ENCODE assay signal across 1 cellular context in genomic region chr13:49792550-49793324, GRCh38.
A peak's percentile ranks its signal among the peaks of the same experiment; 100 is the strongest.
TF ChIP-seq lines count a peak whose summit lies in the region.

Gene KPNA3, minus strand, starts transcription at chr13:49792682. Its CDS starts 176 bp downstream, at chr13:49792506.

TF ChIP-seq in K562, 482 proteins besides CTCF, POLR2A, EP300 and RAD21 (continued from another document and continues in another):
- TF ChIP-seq NR0B1 (IDR thresholded peaks at IDR 0.05; ENCODE audit: partially characterized antibody) = no peak
- TF ChIP-seq RNF2 (IDR thresholded peaks at IDR 0.05) = 0 out of 2 replicates have a peak, but pooled peaks have one; percentile 29
- TF ChIP-seq SRF (CRISPR knock-in tag; IDR thresholded peaks at IDR 0.05) = peak in 1 of 2 experiments; percentile 49; a peak in 1 of 4 replicates
- TF ChIP-seq FOXK2 (conservative IDR thresholded peaks at IDR 0.05 in 1 of 2, IDR thresholded peaks at IDR 0.05 in 1 of 2; ENCODE audit: low read depth in 2 of 2) = peak in 1 of 2 experiments; percentile 56; a peak in 2 of 4 replicates
- TF ChIP-seq NELFE (IDR thresholded peaks at IDR 0.05; ENCODE audit: insufficient read depth, insufficient read length) = no peak
- no peak for TF ChIP-seq PURB (CRISPR knock-in tag; IDR thresholded peaks at IDR 0.05; ENCODE audit: low read depth)
- no peak for TF ChIP-seq HMG20B (CRISPR knock-in tag; IDR thresholded peaks at IDR 0.05)
- TF ChIP-seq HDAC8 (tag; IDR thresholded peaks at IDR 0.05) = peak; percentile 64; the same call in 1 of the 2 replicates
- TF ChIP-seq CCNT2 (IDR thresholded peaks at IDR 0.05; ENCODE audit: borderline replicate concordance, extremely low read depth, insufficient read length, low read depth, low read length) = peak; percentile 65
- TF ChIP-seq RBBP5 (IDR thresholded peaks at IDR 0.05; ENCODE audit: borderline replicate concordance, insufficient read depth, low read length, poor library complexity, severe bottlenecking) = peak; percentile 17
- peak; percentile 15; the same call in 1 of the 2 replicates for TF ChIP-seq RB1 (IDR thresholded peaks at IDR 0.05; ENCODE audit: low read depth)
- TF ChIP-seq ZNF780A (CRISPR knock-in tag; IDR thresholded peaks at IDR 0.05) = no peak
- peak; percentile 88 for TF ChIP-seq CTBP1 (IDR thresholded peaks at IDR 0.05; ENCODE audit: borderline replicate concordance)
- TF ChIP-seq CHD2 (IDR thresholded peaks at IDR 0.05; ENCODE audit: low read depth, low read length) = no peak
- TF ChIP-seq PCBP2 (IDR thresholded peaks at IDR 0.05; ENCODE audit: low read depth, low read length, poor library complexity, severe bottlenecking) = peak; percentile 7
- 0 out of 2 replicates have a peak, but pooled peaks have one; percentile 32 for TF ChIP-seq ZNF444 (CRISPR knock-in tag; IDR thresholded peaks at IDR 0.05)
- TF ChIP-seq MAX (CRISPR knock-in tag; IDR thresholded peaks at IDR 0.05) = peak; percentile 76
- TF ChIP-seq, protein P1, sequence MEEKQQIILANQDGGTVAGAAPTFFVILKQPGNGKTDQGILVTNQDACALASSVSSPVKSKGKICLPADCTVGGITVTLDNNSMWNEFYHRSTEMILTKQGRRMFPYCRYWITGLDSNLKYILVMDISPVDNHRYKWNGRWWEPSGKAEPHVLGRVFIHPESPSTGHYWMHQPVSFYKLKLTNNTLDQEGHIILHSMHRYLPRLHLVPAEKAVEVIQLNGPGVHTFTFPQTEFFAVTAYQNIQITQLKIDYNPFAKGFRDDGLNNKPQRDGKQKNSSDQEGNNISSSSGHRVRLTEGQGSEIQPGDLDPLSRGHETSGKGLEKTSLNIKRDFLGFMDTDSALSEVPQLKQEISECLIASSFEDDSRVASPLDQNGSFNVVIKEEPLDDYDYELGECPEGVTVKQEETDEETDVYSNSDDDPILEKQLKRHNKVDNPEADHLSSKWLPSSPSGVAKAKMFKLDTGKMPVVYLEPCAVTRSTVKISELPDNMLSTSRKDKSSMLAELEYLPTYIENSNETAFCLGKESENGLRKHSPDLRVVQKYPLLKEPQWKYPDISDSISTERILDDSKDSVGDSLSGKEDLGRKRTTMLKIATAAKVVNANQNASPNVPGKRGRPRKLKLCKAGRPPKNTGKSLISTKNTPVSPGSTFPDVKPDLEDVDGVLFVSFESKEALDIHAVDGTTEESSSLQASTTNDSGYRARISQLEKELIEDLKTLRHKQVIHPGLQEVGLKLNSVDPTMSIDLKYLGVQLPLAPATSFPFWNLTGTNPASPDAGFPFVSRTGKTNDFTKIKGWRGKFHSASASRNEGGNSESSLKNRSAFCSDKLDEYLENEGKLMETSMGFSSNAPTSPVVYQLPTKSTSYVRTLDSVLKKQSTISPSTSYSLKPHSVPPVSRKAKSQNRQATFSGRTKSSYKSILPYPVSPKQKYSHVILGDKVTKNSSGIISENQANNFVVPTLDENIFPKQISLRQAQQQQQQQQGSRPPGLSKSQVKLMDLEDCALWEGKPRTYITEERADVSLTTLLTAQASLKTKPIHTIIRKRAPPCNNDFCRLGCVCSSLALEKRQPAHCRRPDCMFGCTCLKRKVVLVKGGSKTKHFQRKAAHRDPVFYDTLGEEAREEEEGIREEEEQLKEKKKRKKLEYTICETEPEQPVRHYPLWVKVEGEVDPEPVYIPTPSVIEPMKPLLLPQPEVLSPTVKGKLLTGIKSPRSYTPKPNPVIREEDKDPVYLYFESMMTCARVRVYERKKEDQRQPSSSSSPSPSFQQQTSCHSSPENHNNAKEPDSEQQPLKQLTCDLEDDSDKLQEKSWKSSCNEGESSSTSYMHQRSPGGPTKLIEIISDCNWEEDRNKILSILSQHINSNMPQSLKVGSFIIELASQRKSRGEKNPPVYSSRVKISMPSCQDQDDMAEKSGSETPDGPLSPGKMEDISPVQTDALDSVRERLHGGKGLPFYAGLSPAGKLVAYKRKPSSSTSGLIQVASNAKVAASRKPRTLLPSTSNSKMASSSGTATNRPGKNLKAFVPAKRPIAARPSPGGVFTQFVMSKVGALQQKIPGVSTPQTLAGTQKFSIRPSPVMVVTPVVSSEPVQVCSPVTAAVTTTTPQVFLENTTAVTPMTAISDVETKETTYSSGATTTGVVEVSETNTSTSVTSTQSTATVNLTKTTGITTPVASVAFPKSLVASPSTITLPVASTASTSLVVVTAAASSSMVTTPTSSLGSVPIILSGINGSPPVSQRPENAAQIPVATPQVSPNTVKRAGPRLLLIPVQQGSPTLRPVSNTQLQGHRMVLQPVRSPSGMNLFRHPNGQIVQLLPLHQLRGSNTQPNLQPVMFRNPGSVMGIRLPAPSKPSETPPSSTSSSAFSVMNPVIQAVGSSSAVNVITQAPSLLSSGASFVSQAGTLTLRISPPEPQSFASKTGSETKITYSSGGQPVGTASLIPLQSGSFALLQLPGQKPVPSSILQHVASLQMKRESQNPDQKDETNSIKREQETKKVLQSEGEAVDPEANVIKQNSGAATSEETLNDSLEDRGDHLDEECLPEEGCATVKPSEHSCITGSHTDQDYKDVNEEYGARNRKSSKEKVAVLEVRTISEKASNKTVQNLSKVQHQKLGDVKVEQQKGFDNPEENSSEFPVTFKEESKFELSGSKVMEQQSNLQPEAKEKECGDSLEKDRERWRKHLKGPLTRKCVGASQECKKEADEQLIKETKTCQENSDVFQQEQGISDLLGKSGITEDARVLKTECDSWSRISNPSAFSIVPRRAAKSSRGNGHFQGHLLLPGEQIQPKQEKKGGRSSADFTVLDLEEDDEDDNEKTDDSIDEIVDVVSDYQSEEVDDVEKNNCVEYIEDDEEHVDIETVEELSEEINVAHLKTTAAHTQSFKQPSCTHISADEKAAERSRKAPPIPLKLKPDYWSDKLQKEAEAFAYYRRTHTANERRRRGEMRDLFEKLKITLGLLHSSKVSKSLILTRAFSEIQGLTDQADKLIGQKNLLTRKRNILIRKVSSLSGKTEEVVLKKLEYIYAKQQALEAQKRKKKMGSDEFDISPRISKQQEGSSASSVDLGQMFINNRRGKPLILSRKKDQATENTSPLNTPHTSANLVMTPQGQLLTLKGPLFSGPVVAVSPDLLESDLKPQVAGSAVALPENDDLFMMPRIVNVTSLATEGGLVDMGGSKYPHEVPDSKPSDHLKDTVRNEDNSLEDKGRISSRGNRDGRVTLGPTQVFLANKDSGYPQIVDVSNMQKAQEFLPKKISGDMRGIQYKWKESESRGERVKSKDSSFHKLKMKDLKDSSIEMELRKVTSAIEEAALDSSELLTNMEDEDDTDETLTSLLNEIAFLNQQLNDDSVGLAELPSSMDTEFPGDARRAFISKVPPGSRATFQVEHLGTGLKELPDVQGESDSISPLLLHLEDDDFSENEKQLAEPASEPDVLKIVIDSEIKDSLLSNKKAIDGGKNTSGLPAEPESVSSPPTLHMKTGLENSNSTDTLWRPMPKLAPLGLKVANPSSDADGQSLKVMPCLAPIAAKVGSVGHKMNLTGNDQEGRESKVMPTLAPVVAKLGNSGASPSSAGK (IDR thresholded peaks at IDR 0.05) = peak; percentile 86
- no peak for TF ChIP-seq ZNF592 (IDR thresholded peaks at IDR 0.05)
- TF ChIP-seq, protein P2, sequence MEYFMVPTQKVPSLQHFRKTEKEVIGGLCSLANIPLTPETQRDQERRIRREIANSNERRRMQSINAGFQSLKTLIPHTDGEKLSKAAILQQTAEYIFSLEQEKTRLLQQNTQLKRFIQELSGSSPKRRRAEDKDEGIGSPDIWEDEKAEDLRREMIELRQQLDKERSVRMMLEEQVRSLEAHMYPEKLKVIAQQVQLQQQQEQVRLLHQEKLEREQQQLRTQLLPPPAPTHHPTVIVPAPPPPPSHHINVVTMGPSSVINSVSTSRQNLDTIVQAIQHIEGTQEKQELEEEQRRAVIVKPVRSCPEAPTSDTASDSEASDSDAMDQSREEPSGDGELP (CRISPR knock-in tag; IDR thresholded peaks at IDR 0.05; ENCODE audit: borderline replicate concordance) = peak; percentile 72
- peak; percentile 21 to 41; a peak in 2 of 4 replicates for TF ChIP-seq SIX5 (IDR thresholded peaks at IDR 0.05; ENCODE audit: borderline replicate concordance in 1 of 2, insufficient read depth in 1 of 2, low read depth in 1 of 2, low read length in 2 of 2)
- peak; percentile 76 for TF ChIP-seq ZNF143 (CRISPR knock-in tag; IDR thresholded peaks at IDR 0.05)
- TF ChIP-seq, protein P3, sequence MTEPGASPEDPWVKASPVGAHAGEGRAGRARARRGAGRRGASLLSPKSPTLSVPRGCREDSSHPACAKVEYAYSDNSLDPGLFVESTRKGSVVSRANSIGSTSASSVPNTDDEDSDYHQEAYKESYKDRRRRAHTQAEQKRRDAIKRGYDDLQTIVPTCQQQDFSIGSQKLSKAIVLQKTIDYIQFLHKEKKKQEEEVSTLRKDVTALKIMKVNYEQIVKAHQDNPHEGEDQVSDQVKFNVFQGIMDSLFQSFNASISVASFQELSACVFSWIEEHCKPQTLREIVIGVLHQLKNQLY (CRISPR knock-in tag; conservative IDR thresholded peaks at IDR 0.05) = no peak
- TF ChIP-seq, protein P4, sequence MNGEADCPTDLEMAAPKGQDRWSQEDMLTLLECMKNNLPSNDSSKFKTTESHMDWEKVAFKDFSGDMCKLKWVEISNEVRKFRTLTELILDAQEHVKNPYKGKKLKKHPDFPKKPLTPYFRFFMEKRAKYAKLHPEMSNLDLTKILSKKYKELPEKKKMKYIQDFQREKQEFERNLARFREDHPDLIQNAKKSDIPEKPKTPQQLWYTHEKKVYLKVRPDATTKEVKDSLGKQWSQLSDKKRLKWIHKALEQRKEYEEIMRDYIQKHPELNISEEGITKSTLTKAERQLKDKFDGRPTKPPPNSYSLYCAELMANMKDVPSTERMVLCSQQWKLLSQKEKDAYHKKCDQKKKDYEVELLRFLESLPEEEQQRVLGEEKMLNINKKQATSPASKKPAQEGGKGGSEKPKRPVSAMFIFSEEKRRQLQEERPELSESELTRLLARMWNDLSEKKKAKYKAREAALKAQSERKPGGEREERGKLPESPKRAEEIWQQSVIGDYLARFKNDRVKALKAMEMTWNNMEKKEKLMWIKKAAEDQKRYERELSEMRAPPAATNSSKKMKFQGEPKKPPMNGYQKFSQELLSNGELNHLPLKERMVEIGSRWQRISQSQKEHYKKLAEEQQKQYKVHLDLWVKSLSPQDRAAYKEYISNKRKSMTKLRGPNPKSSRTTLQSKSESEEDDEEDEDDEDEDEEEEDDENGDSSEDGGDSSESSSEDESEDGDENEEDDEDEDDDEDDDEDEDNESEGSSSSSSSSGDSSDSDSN (IDR thresholded peaks at IDR 0.05; ENCODE audit: borderline replicate concordance in 1 of 2, low read depth in 2 of 2, low read length in 2 of 2) = no peak
- TF ChIP-seq RBM14 (IDR thresholded peaks at IDR 0.05; ENCODE audit: borderline replicate concordance, insufficient read depth, low read depth, low read length) = no peak
- no peak for TF ChIP-seq SMARCE1 (IDR thresholded peaks at IDR 0.05)
- TF ChIP-seq, protein P5, sequence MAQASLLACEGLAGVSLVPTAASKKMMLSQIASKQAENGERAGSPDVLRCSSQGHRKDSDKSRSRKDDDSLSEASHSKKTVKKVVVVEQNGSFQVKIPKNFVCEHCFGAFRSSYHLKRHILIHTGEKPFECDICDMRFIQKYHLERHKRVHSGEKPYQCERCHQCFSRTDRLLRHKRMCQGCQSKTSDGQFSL (CRISPR knock-in tag; IDR thresholded peaks at IDR 0.05) = no peak
- TF ChIP-seq, protein P5 (tag; IDR thresholded peaks at IDR 0.05) = 0 out of 4 replicates have a peak, but pooled peaks of 1 of the 2 experiments have one; percentile 43
